Comparison of ENCODE assay signal across 8 cellular contexts in genomic region chr11:96246718-96247540, GRCh38.
A peak's percentile ranks its signal among the peaks of the same experiment; 100 is the strongest.
DNase-seq lines count a peak whose midpoint lies in the region; ATAC-seq and TF ChIP-seq lines count a peak whose summit lies in the region.

No MANE protein-coding gene starts in this region.

- peak; percentile 41 for DNase-seq in A673 (ENCODE audit: low spot score)
- peak; percentile 55 for DNase-seq in HFFc6
- DNase-seq in activated T-helper 2 cell treated with anti-CD3 and anti-CD28 coated beads, Interferon-gamma antibody, Interleukin-2, Interleukin-4, amounts not matched to agents 10 μg/mL and 5 μg/mL and 100 μg/mL, durations not matched to agents 14 hours and 24 hours and 36 hours (ENCODE audit: low spot score) = no peak
- no peak for DNase-seq in left lung
- DNase-seq in HuH-7.5 (ENCODE audit: low spot score) = no peak
- DNase-seq in cortex of kidney (lab: John Stamatoyannopoulos, UW) = no peak
- DNase-seq in D341Med (ENCODE audit: low spot score) = no peak

- H3K27ac Mint-ChIP-seq in HFFc6 = peak overlapping the region; percentile 52
- H3K27ac Mint-ChIP-seq in activated T-helper 2 cell treated with anti-CD3 and anti-CD28 coated beads, Interferon-gamma antibody, Interleukin-2, Interleukin-4, amounts not matched to agents 10 μg/mL and 5 μg/mL and 100 μg/mL, durations not matched to agents 14 hours and 24 hours and 36 hours = peak overlapping the region; percentile 77

- H3K4me3 ChIP-seq in A673 (ENCODE audit: low read depth, low read length, poor library complexity, severe bottlenecking) (no peak overlapping the region), left lung (no peak overlapping the region)

- H3K27me3 ChIP-seq in A673 (replicated peaks; ENCODE audit: insufficient read depth, low read depth, low read length, poor library complexity) = no peaks in the 10 kb centered on the region
- no peaks in the 10 kb centered on the region for H3K27me3 ChIP-seq in left lung

- H3K4me1 Mint-ChIP-seq in HFFc6 (ENCODE audit: low read depth) = peaks cover 67% of the 10 kb centered on the region
- peaks cover 53% of the 10 kb centered on the region for H3K4me1 Mint-ChIP-seq in activated T-helper 2 cell treated with anti-CD3 and anti-CD28 coated beads, Interferon-gamma antibody, Interleukin-2, Interleukin-4, amounts not matched to agents 10 μg/mL and 5 μg/mL and 100 μg/mL, durations not matched to agents 14 hours and 24 hours and 36 hours (ENCODE audit: low read depth)

- H3K4me1 ChIP-seq in A673 (ENCODE audit: insufficient read depth, low read length, poor library complexity, severe bottlenecking) (peaks cover 27% of the 10 kb centered on the region), left lung (peaks cover 11 to 44% of the 10 kb centered on the region in 2 donors)

- peaks cover 26% of the 10 kb centered on the region for H3K36me3 Mint-ChIP-seq in HFFc6 (ENCODE audit: low read depth)
- H3K36me3 Mint-ChIP-seq in activated T-helper 2 cell treated with anti-CD3 and anti-CD28 coated beads, Interferon-gamma antibody, Interleukin-2, Interleukin-4, amounts not matched to agents 10 μg/mL and 5 μg/mL and 100 μg/mL, durations not matched to agents 14 hours and 24 hours and 36 hours (ENCODE audit: low read depth) = peaks cover 10% of the 10 kb centered on the region

- H3K36me3 ChIP-seq in A673 (ENCODE audit: insufficient read depth, low read length, poor library complexity, severe bottlenecking) (no peaks in the 10 kb centered on the region), left lung (no peaks in the 10 kb centered on the region)

- no peaks in the 10 kb centered on the region for H3K9me3 ChIP-seq in A673 (ENCODE audit: low read depth, low read length, poor library complexity, severe bottlenecking)
- no peaks in the 10 kb centered on the region for H3K9me3 ChIP-seq in left lung

- H3K27ac ChIP-seq in A673 (ENCODE audit: low read depth, low read length, poor library complexity, severe bottlenecking) (peak overlapping the region; percentile 64), left lung (peak overlapping the region; percentile 4 to 69)

- H3K4me3 Mint-ChIP-seq in HFFc6 = peak overlapping the region; percentile 10; the same call in 1 of the 2 replicates
- peak overlapping the region; percentile 16 for H3K4me3 Mint-ChIP-seq in activated T-helper 2 cell treated with anti-CD3 and anti-CD28 coated beads, Interferon-gamma antibody, Interleukin-2, Interleukin-4, amounts not matched to agents 10 μg/mL and 5 μg/mL and 100 μg/mL, durations not matched to agents 14 hours and 24 hours and 36 hours (ENCODE audit: low read depth)

- H3K9me3 Mint-ChIP-seq in HFFc6 = no peaks in the 10 kb centered on the region
- no peaks in the 10 kb centered on the region for H3K9me3 Mint-ChIP-seq in activated T-helper 2 cell treated with anti-CD3 and anti-CD28 coated beads, Interferon-gamma antibody, Interleukin-2, Interleukin-4, amounts not matched to agents 10 μg/mL and 5 μg/mL and 100 μg/mL, durations not matched to agents 14 hours and 24 hours and 36 hours

- CTCF ChIA-PET in A673 (lab: Charles Lee) = no interaction called here

- intact Hi-C loops in A673 (cut with micrococcal nuclease; ENCODE audit: unreplicated experiment) = no loop called here
- intact Hi-C loops in activated T-helper 2 cell treated with anti-CD3 and anti-CD28 coated beads, Interferon-gamma antibody, Interleukin-2, Interleukin-4, amounts not matched to agents 10 μg/mL and 5 μg/mL and 100 μg/mL, durations not matched to agents 14 hours and 24 hours and 36 hours (cut with micrococcal nuclease) = loop anchor here (10.0 kb wide), 1 partner anchor 452 kb away; the partner anchor contains the start of gene CEP57
- intact Hi-C loops in left lung (cut with DNase I) = no loop called here

- peaks cover 6% of the 10 kb centered on the region for H3K27me3 Mint-ChIP-seq in HFFc6 (ENCODE audit: insufficient read depth)
- H3K27me3 Mint-ChIP-seq in activated T-helper 2 cell treated with anti-CD3 and anti-CD28 coated beads, Interferon-gamma antibody, Interleukin-2, Interleukin-4, amounts not matched to agents 10 μg/mL and 5 μg/mL and 100 μg/mL, durations not matched to agents 14 hours and 24 hours and 36 hours (ENCODE audit: low read depth) = no peaks in the 10 kb centered on the region

- no peak for TF ChIP-seq CTCF in A673 (conservative IDR thresholded peaks at IDR 0.05; ENCODE audit: low read depth, low read length)
- TF ChIP-seq CTCF in HFFc6 (IDR thresholded peaks at IDR 0.05) = no peak
- no peak for TF ChIP-seq CTCF in left lung (IDR thresholded peaks at IDR 0.05)

- ATAC-seq in left lung (no peak), HG03280 (IDR thresholded peaks at IDR 0.05; ENCODE audit: unreplicated experiment) (no peak)

- POLR2A ChIA-PET in A673 (lab: Charles Lee; ENCODE audit: low non-redundant PET) = no interaction called here

- no TSS peak for BruUV-seq in A673 (replicated peaks; lab: Mats Ljungman, UMichigan)

Comparison
In these comparisons a context has a peak if more than half of its experiments do, and no peak if none do; other contexts are left out.
1. DNase-seq: peak in A673 (single experiment) and HFFc6 (single experiment); none in activated T-helper 2 cell treated with anti-CD3 and anti-CD28 coated beads, Interferon-gamma antibody, Interleukin-2, Interleukin-4, amounts not matched to agents 10 μg/mL and 5 μg/mL and 100 μg/mL, durations not matched to agents 14 hours and 24 hours and 36 hours (single experiment), left lung (0 of 2), HuH-7.5 (single experiment), cortex of kidney (single experiment) and D341Med (single experiment).